In the genomic region with DNA sequence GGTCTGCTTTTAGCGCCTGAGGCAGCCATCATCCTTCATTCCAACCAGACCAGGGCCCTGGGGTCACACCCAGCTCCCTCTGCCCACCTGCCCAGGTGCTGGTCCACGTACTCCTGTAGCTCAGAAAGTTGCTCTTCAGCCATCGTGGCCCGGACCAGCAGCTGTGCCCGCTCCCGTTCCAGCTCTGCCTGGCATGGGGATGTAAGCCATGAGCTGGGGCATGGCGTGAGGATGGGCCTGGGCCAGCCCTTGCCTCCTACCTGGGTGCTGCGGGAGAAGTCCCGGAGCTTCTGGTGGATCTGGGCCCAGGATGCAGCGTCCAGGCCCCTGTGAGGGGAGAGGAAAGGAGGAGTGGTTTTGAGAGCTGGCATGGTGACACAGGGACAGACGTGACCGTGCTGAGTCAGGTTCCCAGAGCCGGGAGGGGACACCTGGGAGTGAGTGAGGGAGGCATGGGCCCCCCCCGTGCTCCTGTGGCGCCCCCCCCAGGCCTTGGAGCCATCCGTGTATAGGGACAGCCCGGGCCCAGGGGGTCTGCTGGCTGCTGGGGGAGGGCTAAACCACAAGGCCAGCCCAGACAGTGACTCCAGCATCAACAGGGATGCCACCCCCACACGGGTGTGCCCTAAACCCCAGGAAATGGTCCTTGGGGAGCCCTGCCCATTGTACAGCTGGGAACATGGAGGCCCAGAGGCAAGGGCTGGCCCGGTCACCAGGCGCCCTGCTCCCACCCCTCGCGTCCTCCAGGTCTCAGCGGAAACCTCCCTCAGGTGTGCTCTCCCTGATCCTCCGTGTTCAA, we compare ENCODE assay signal across 22 cellular contexts. TPM values are rescaled to one million over a fixed set of nuclear protein-coding genes. Genes with fewer than 3 reads are reported as not detected.
DNase-seq lines count a peak whose midpoint lies in the region; ATAC-seq, FAIRE-seq and TF ChIP-seq lines count a peak whose summit lies in the region.
"Had no signal": no experiment of that assay in that cellular context is flagged by ENCODE, and none has a peak within 500 bp of the region (broad histone marks: within the 10 kb centered on the region; RNA-seq: fewer than 3 reads in every experiment).

No MANE protein-coding gene starts in this region.

- no peaks in the 10 kb centered on the region for H3K9me3 Mint-ChIP-seq in activated T-helper 17 cell treated with anti-CD3 and anti-CD28 coated beads, Interleukin-2, amount 50 U/mL, for 72 hours
- H3K9me3 Mint-ChIP-seq in neural crest cell, result no peaks in the 10 kb centered on the region

- H3K79me2 ChIP-seq in SK-N-SH (ENCODE audit: insufficient read depth) (no peaks in the 10 kb centered on the region; the same call in 1 of the 2 replicates), DOHH2 (ENCODE audit: control insufficient read depth, low read length) (peaks cover 9% of the 10 kb centered on the region)
- H3K79me2 ChIP-seq: parathyroid adenoma had no signal

- no peak for ATAC-seq in SK-N-SH treated with all-trans-retinoic acid at 6 μM for 48 hours
- ATAC-seq in activated T-helper 17 cell treated with anti-CD3 and anti-CD28 coated beads, Interleukin-2, amount 50 U/mL, for 72 hours (replicated peaks), result no peak
- no peak for ATAC-seq in GM19467 (IDR thresholded peaks at IDR 0.05; ENCODE audit: unreplicated experiment)
- ATAC-seq: gastrocnemius medialis had no signal

- WGBS in SK-N-SH (ENCODE audit: low lambda C conversion rate), result 88% methylated on average over 9 of the region's 24 CpGs

- H3K36me3 ChIP-seq in SK-N-SH (replicated peaks in 1 of 2; ENCODE audit: control insufficient read depth in 1 of 2, insufficient read depth in 2 of 2, low read length in 1 of 2) (peaks cover 0 to 5% of the 10 kb centered on the region in 2 experiments), DOHH2 (ENCODE audit: control insufficient read depth, low read length) (peaks cover 26% of the 10 kb centered on the region)
- H3K36me3 ChIP-seq: ascending aorta, gastrocnemius medialis, tibial nerve had no signal

- H3K9ac ChIP-seq in SK-N-SH, result no peak overlapping the region
- H3K9ac ChIP-seq: parathyroid adenoma had no signal

- H3K4me2 ChIP-seq in SK-N-SH (peak overlapping the region; percentile 24; the same call in 1 of the 2 replicates), DOHH2 (ENCODE audit: low read length) (peak overlapping the region; percentile 27)

- DNase-seq in SK-N-SH (no peak), neural crest cell (ENCODE audit: low read depth, low spot score) (no peak), NCI-H82 treated with DMSO at 0.1 percent for 48 hours (lab: John Stamatoyannopoulos, UW; ENCODE audit: unreplicated experiment) (no peak), D721Med (ENCODE audit: insufficient read length, low spot score) (no peak)
- DNase-seq: 8988T; gastrocnemius medialis; GOT3; NCI-H345; SIG-M5; stimulated activated CD4-positive, alpha-beta T cell treated with anti-CD3 and anti-CD28 coated beads, Interleukin-4, amount 100 ng/mL, for 24 hours; stimulated activated CD8-positive, alpha-beta memory T cell treated with anti-CD3 and anti-CD28 coated beads, Interleukin-4, amount 100 ng/mL, for 48 hours; T1000 had no signal

- H3K36me3 Mint-ChIP-seq in activated T-helper 17 cell treated with anti-CD3 and anti-CD28 coated beads, Interleukin-2, amount 50 U/mL, for 72 hours (ENCODE audit: low read depth), result no peaks in the 10 kb centered on the region
- no peaks in the 10 kb centered on the region for H3K36me3 Mint-ChIP-seq in neural crest cell (ENCODE audit: low read depth)

- H3K27ac ChIP-seq in SK-N-SH (ENCODE audit: low read depth in 2 of 2, low read length in 1 of 2) (no peak overlapping the region), DOHH2 (ENCODE audit: low read depth, low read length) (no peak overlapping the region)
- H3K27ac ChIP-seq: ascending aorta, gastrocnemius medialis, parathyroid adenoma had no signal

- H3K4me3 ChIP-seq in SK-N-SH (ENCODE audit: low read depth in 2 of 2, low read length in 1 of 2) (no peak overlapping the region), DOHH2 (ENCODE audit: low read length) (no peak overlapping the region)
- H3K4me3 ChIP-seq: gastrocnemius medialis, skin epidermis, tibial nerve had no signal

- peak overlapping the region; percentile 34 for H3K4me3 Mint-ChIP-seq in activated T-helper 17 cell treated with anti-CD3 and anti-CD28 coated beads, Interleukin-2, amount 50 U/mL, for 72 hours
- peak overlapping the region; percentile 72 for H3K4me3 Mint-ChIP-seq in neural crest cell

- H3K27me3 Mint-ChIP-seq in activated T-helper 17 cell treated with anti-CD3 and anti-CD28 coated beads, Interleukin-2, amount 50 U/mL, for 72 hours, result no peaks in the 10 kb centered on the region
- peaks cover 12% of the 10 kb centered on the region for H3K27me3 Mint-ChIP-seq in neural crest cell (ENCODE audit: low read depth)

- no peaks in the 10 kb centered on the region for H3K4me1 Mint-ChIP-seq in activated T-helper 17 cell treated with anti-CD3 and anti-CD28 coated beads, Interleukin-2, amount 50 U/mL, for 72 hours
- peaks cover 21% of the 10 kb centered on the region for H3K4me1 Mint-ChIP-seq in neural crest cell

- no peak for FAIRE-seq in D721Med (lab: Jason Lieb, UNC)
- FAIRE-seq: colon, GM12891 had no signal

- CTCF ChIA-PET in SK-N-SH (lab: Yijun Ruan, JAX), result interaction anchor here (0.6 to 22.4 kb wide), 10 partner anchors 5 to 657 kb away, joined by 3 to 358 read pairs (median 6); a partner anchor contains a TSS

- POLR2A ChIA-PET in SK-N-SH (lab: Yijun Ruan, JAX), result interaction anchor here (0.6 to 1.4 kb wide), 5 partner anchors 10 to 188 kb away, joined by 3 to 4 read pairs (median 3); a partner anchor contains a TSS

- H3K9me2 ChIP-seq in SK-N-SH (no peaks in the 10 kb centered on the region), DOHH2 (replicated peaks; ENCODE audit: control insufficient read depth, low read length) (no peaks in the 10 kb centered on the region)

- 0 out of 2 replicates have a peak, but pooled peaks cover 14% of the 10 kb centered on the region for H4K20me1 ChIP-seq in SK-N-SH (ENCODE audit: insufficient read depth)
- H4K20me1 ChIP-seq in DOHH2 (ENCODE audit: control insufficient read depth, insufficient read depth, low read depth, low read length), result 0 out of 2 replicates have a peak, but pooled peaks cover 3% of the 10 kb centered on the region

- H3K4me1 ChIP-seq in SK-N-SH (ENCODE audit: control insufficient read depth in 1 of 2, insufficient read depth in 2 of 2, low read depth in 1 of 2, low read length in 1 of 2) (peaks cover 8 to 38% of the 10 kb centered on the region in 2 experiments; a peak in 3 of 4 replicates), DOHH2 (ENCODE audit: control insufficient read depth, low read length) (peaks cover 60% of the 10 kb centered on the region)

- no peak for TF ChIP-seq RAD21 in SK-N-SH (IDR thresholded peaks at IDR 0.05; ENCODE audit: low read length)

- H3K9me3 ChIP-seq in SK-N-SH (no peaks in the 10 kb centered on the region), DOHH2 (ENCODE audit: control insufficient read depth, insufficient read depth, low read length) (no peaks in the 10 kb centered on the region)
- H3K9me3 ChIP-seq: ascending aorta, gastrocnemius medialis, tibial nerve had no signal

- H3F3A ChIP-seq in SK-N-SH (replicated peaks; ENCODE audit: insufficient read depth) (peaks cover 31% of the 10 kb centered on the region), DOHH2 (ENCODE audit: control insufficient read depth, insufficient read depth) (peaks cover 11% of the 10 kb centered on the region; the same call in 1 of the 2 replicates)

- TF ChIP-seq EP300 in SK-N-SH (IDR thresholded peaks at IDR 0.05; ENCODE audit: borderline replicate concordance in 1 of 2, low read depth in 1 of 2, low read length in 1 of 2), result no peak

- no peak overlapping the region for H3K27ac Mint-ChIP-seq in activated T-helper 17 cell treated with anti-CD3 and anti-CD28 coated beads, Interleukin-2, amount 50 U/mL, for 72 hours
- no peak overlapping the region for H3K27ac Mint-ChIP-seq in neural crest cell (ENCODE audit: unreplicated experiment)

- H2AFZ ChIP-seq in SK-N-SH (ENCODE audit: low read depth), result no peak overlapping the region
- H2AFZ ChIP-seq: parathyroid adenoma had no signal

- no peak for TF ChIP-seq CTCF in SK-N-SH (IDR thresholded peaks at IDR 0.05)
- TF ChIP-seq CTCF in DOHH2 (IDR thresholded peaks at IDR 0.05; ENCODE audit: low read depth, low read length, poor library complexity, severe bottlenecking), result no peak
- no peak for TF ChIP-seq CTCF in neural crest cell (conservative IDR thresholded peaks at IDR 0.05)
- no peak for TF ChIP-seq CTCF in D721Med (IDR thresholded peaks at IDR 0.05; ENCODE audit: insufficient read depth, missing control alignments)

- H3K27me3 ChIP-seq in SK-N-SH (ENCODE audit: insufficient read depth) (no peaks in the 10 kb centered on the region), DOHH2 (ENCODE audit: control insufficient read depth, low read length) (no peaks in the 10 kb centered on the region)

RNA-seq across cellular contexts. Expression of a gene that starts 2.1 kb away (rescaled TPM):
- polyA plus RNA-seq in SK-N-SH (2012; rRNA removed), result 49.5 and 57.4 TPM in 2 replicates
- 22.6 and 32.2 TPM in 2 replicates for polyA plus RNA-seq in SK-N-SH (2012; cell fraction: cytosol; rRNA removed)
- 144 and 312 TPM in 2 replicates for polyA plus RNA-seq in SK-N-SH (2012; cell fraction: nucleus; rRNA removed)
- 10 to 100 TPM; 13.5 to 22.4 TPM for total RNA-seq in activated T-helper 17 cell treated with anti-CD3 and anti-CD28 coated beads, Interleukin-2, amount 50 U/mL, for 72 hours
- total RNA-seq in neural crest cell, result 51.1 and 52.7 TPM in 2 replicates

RNA-seq across cellular contexts. Expression of a gene that starts 3.2 kb away (rescaled TPM):
- 15.4 and 18.8 TPM in 2 replicates for polyA plus RNA-seq in SK-N-SH (2012; rRNA removed)
- polyA plus RNA-seq in SK-N-SH (2012; cell fraction: cytosol; rRNA removed), result 1.4 and 2.8 TPM in 2 replicates
- 160 and 164 TPM in 2 replicates for polyA plus RNA-seq in SK-N-SH (2012; cell fraction: nucleus; rRNA removed)
- total RNA-seq in activated T-helper 17 cell treated with anti-CD3 and anti-CD28 coated beads, Interleukin-2, amount 50 U/mL, for 72 hours, result 1 to 10 TPM; 4.3 to 4.4 TPM
- total RNA-seq in neural crest cell, result 7.0 and 7.2 TPM in 2 replicates
- total RNA-seq: gastrocnemius medialis had no signal

RNA-seq across cellular contexts. Expression of a gene that starts 3.9 kb away (rescaled TPM):
- 60.6 and 65.5 TPM in 2 replicates for polyA plus RNA-seq in SK-N-SH (2012; rRNA removed)
- 15.2 and 18.9 TPM in 2 replicates for polyA plus RNA-seq in SK-N-SH (2012; cell fraction: cytosol; rRNA removed)
- 374 and 593 TPM in 2 replicates for polyA plus RNA-seq in SK-N-SH (2012; cell fraction: nucleus; rRNA removed)
- total RNA-seq in activated T-helper 17 cell treated with anti-CD3 and anti-CD28 coated beads, Interleukin-2, amount 50 U/mL, for 72 hours, result 10 to 100 TPM in 1 of 2 donors, 1 to 10 TPM in 1; 9.2 to 14.0 TPM
- total RNA-seq in neural crest cell, result 15.0 and 15.4 TPM in 2 replicates

RNA-seq across cellular contexts. Expression of a gene that starts 8.1 kb away (rescaled TPM):
- 52.4 and 59.7 TPM in 2 replicates for polyA plus RNA-seq in SK-N-SH (2012; rRNA removed)
- 25.1 and 56.0 TPM in 2 replicates for polyA plus RNA-seq in SK-N-SH (2012; cell fraction: cytosol; rRNA removed)
- 47.0 and 55.6 TPM in 2 replicates for polyA plus RNA-seq in SK-N-SH (2012; cell fraction: nucleus; rRNA removed)
- total RNA-seq in activated T-helper 17 cell treated with anti-CD3 and anti-CD28 coated beads, Interleukin-2, amount 50 U/mL, for 72 hours, result 1 to 10 TPM; 4.5 to 8.4 TPM
- total RNA-seq in neural crest cell, result 210 and 224 TPM in 2 replicates

RNA-seq across cellular contexts. Expression of a gene that starts 17.4 kb away (rescaled TPM):
- 17.7 and 19.8 TPM in 2 replicates for polyA plus RNA-seq in SK-N-SH (2012; rRNA removed)
- 11.3 and 18.3 TPM in 2 replicates for polyA plus RNA-seq in SK-N-SH (2012; cell fraction: cytosol; rRNA removed)
- 19.3 and 27.4 TPM in 2 replicates for polyA plus RNA-seq in SK-N-SH (2012; cell fraction: nucleus; rRNA removed)
- 10 to 100 TPM in 1 of 2 donors, 1 to 10 TPM in 1; 6.4 to 23.6 TPM for total RNA-seq in activated T-helper 17 cell treated with anti-CD3 and anti-CD28 coated beads, Interleukin-2, amount 50 U/mL, for 72 hours
- 2.5 and 3.0 TPM in 2 replicates for total RNA-seq in neural crest cell
- total RNA-seq: ascending aorta, gastrocnemius medialis had no signal
